ENCODE assay signal across 12 cellular contexts in the genomic region with DNA sequence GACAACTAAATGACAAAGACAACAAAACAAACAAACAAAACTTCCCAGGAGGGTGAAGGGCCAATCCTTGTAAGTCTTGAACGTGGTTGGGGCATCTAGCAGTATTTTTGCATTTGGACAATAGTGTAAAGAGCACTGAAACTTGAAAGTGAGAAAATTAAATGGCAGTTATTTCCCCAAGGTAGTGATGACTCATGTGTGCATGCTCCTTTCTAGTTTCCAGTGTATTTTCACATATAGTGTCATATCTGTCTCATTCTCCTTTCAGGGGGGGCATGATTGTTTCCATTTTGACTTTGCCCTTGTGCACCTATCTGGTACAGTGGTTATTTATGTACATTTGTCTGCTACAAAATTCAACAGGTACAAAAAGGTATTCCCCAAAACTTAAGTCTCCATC. TPM values are rescaled to one million over a fixed set of nuclear protein-coding genes. Genes with fewer than 3 reads are reported as not detected.
A peak's percentile ranks its signal among the peaks of the same experiment; 100 is the strongest.
DNase-seq lines count a peak whose midpoint lies in the region; ATAC-seq and TF ChIP-seq lines count a peak whose summit lies in the region.
"Had no signal": no experiment of that assay in that cellular context is flagged by ENCODE, and none has a peak within 500 bp of the region (broad histone marks: within the 10 kb centered on the region; RNA-seq: fewer than 3 reads in every experiment).

No MANE protein-coding gene starts in this region.

- TF ChIP-seq CTCF in GM13976 (IDR thresholded peaks at IDR 0.05; ENCODE audit: borderline replicate concordance, control extremely low read depth, extremely low read depth, insufficient read depth, missing control alignments), result no peak

- intact Hi-C loops in left colon (cut with DNase I, micrococcal nuclease), result no loop called here

- in situ Hi-C loops in GM13976 (cut with MboI; ENCODE audit: low sequenced_read_pairs, unreplicated experiment), result no loop called here

- DNase-seq in GM13976 (ENCODE audit: low spot score) (peak; percentile 32), MV-4-11 (lab: John Stamatoyannopoulos, UW) (peak; percentile 21), superior temporal gyrus (ENCODE audit: extremely low spot score) (no peak), NCI-H2171 (lab: John Stamatoyannopoulos, UW) (no peak), left colon (no peak), HK-2 (ENCODE audit: unreplicated experiment) (no peak)
- DNase-seq: activated CD8-positive, alpha-beta memory T cell treated with anti-CD3 and anti-CD28 coated beads, Interleukin-2, amount 50 U/mL, for 4 hours; CD8-positive, alpha-beta T cell; HCEC 1CT; NCI-H146 had no signal

- ATAC-seq in GM19328 (IDR thresholded peaks at IDR 0.05; ENCODE audit: unreplicated experiment), result peak; percentile 74
- ATAC-seq in HG02884 (IDR thresholded peaks at IDR 0.05; ENCODE audit: unreplicated experiment), result peak; percentile 81
- ATAC-seq in left colon, result no peak
- ATAC-seq: CD8-positive, alpha-beta T cell had no signal

RNA-seq across cellular contexts. Expression of a gene that starts 39.5 kb away (rescaled TPM):
- 10 to 100 TPM; 64.4 to 67.2 TPM for total RNA-seq in left colon

Comparison
In these comparisons a context has a peak if more than half of its experiments do, and no peak if none do; other contexts are left out.
1. DNase-seq: peak in GM13976 (single experiment) and MV-4-11 (single experiment); none in superior temporal gyrus (single experiment), NCI-H2171 (single experiment), left colon (0 of 2) and HK-2 (single experiment).